ENCODE assay signal across 8 cellular contexts in genomic region chr6:44237813-44238433, GRCh38. TPM values are rescaled to one million over a fixed set of nuclear protein-coding genes. Genes with fewer than 3 reads are reported as not detected.
A peak's percentile ranks its signal among the peaks of the same experiment; 100 is the strongest.
DNase-seq lines count a peak whose midpoint lies in the region; ATAC-seq and TF ChIP-seq lines count a peak whose summit lies in the region.

No MANE protein-coding gene starts in this region.

- H3K36me3 ChIP-seq in PC-3 (ENCODE audit: low read depth, low read length) (peaks cover 5% of the 10 kb centered on the region; the same call in 1 of the 2 replicates), fibroblast of lung (ENCODE audit: control insufficient read depth, insufficient read depth, low read length) (peaks cover 1% of the 10 kb centered on the region)
- H3K36me3 ChIP-seq in naive thymus-derived CD4-positive, alpha-beta T cell (ENCODE audit: control insufficient read depth in 2 of 3, insufficient read depth in 3 of 3, low read length in 3 of 3), result no peaks in the 10 kb centered on the region

- intact Hi-C loops in CD14-positive monocyte (cut with micrococcal nuclease), result loop anchor here (2.0 to 5.0 kb wide), 2 partner anchors 17 to 66 kb away; no protein-coding TSS in a partner anchor
- intact Hi-C loops in PC-3 (cut with micrococcal nuclease), result loop anchor here (1.0 to 5.0 kb wide), 3 partner anchors 17 to 141 kb away; no protein-coding TSS in a partner anchor
- intact Hi-C loops in activated T-helper 1 cell treated with anti-CD3 and anti-CD28 coated beads, Interleukin-12 subunit alpha, Interleukin-12 subunit beta, Interleukin-2, Interleukin-4 antibody, amounts not matched to agents 30 ng/mL and 10 ng/mL and 1 ng/mL, durations not matched to agents 14 hours and 24 hours and 36 hours (cut with micrococcal nuclease), result loop anchor here (1.0 to 2.0 kb wide), 5 partner anchors 8 to 111 kb away; partner anchors contain the start of genes MRPL14, NFKBIE, SLC29A1 and TMEM63B
- intact Hi-C loops in naive thymus-derived CD4-positive, alpha-beta T cell (cut with micrococcal nuclease), result loop anchor here (1.0 to 2.0 kb wide), 6 partner anchors 8 to 142 kb away; partner anchors contain the start of genes NFKBIE (in 1 of the 2) and SLC35B2 (in 1 of the 2)

- peak; percentile 63 for ATAC-seq in GM19328 (IDR thresholded peaks at IDR 0.05; ENCODE audit: unreplicated experiment)
- peak; percentile 85 for ATAC-seq in HG03460 (IDR thresholded peaks at IDR 0.05; ENCODE audit: unreplicated experiment)
- peak; percentile 63 for ATAC-seq in PC-3
- ATAC-seq in naive thymus-derived CD4-positive, alpha-beta T cell, result peak; percentile 94

- H3K9me3 Mint-ChIP-seq in CD14-positive monocyte, result no peaks in the 10 kb centered on the region
- H3K9me3 Mint-ChIP-seq in activated T-helper 1 cell treated with anti-CD3 and anti-CD28 coated beads, Interleukin-12 subunit alpha, Interleukin-12 subunit beta, Interleukin-2, Interleukin-4 antibody, amounts not matched to agents 30 ng/mL and 10 ng/mL and 1 ng/mL, durations not matched to agents 14 hours and 24 hours and 36 hours, result no peaks in the 10 kb centered on the region
- H3K9me3 Mint-ChIP-seq in naive thymus-derived CD4-positive, alpha-beta T cell, result no peaks in the 10 kb centered on the region

- H3K4me2 ChIP-seq in PC-3 (ENCODE audit: low read length) (peak overlapping the region; percentile 97), fibroblast of lung (ENCODE audit: extremely low read depth, insufficient read depth, low read length) (peak overlapping the region; percentile 87)

- peaks cover 1 to 7% of the 10 kb centered on the region in 2 donors for H3K36me3 Mint-ChIP-seq in CD14-positive monocyte
- H3K36me3 Mint-ChIP-seq in activated T-helper 1 cell treated with anti-CD3 and anti-CD28 coated beads, Interleukin-12 subunit alpha, Interleukin-12 subunit beta, Interleukin-2, Interleukin-4 antibody, amounts not matched to agents 30 ng/mL and 10 ng/mL and 1 ng/mL, durations not matched to agents 14 hours and 24 hours and 36 hours (ENCODE audit: low read depth), result peaks cover 8% of the 10 kb centered on the region
- no peaks in the 10 kb centered on the region for H3K36me3 Mint-ChIP-seq in naive thymus-derived CD4-positive, alpha-beta T cell

- peak overlapping the region; percentile 83 to 90 for H3K4me3 Mint-ChIP-seq in CD14-positive monocyte
- peak overlapping the region; percentile 82 for H3K4me3 Mint-ChIP-seq in activated T-helper 1 cell treated with anti-CD3 and anti-CD28 coated beads, Interleukin-12 subunit alpha, Interleukin-12 subunit beta, Interleukin-2, Interleukin-4 antibody, amounts not matched to agents 30 ng/mL and 10 ng/mL and 1 ng/mL, durations not matched to agents 14 hours and 24 hours and 36 hours
- H3K4me3 Mint-ChIP-seq in naive thymus-derived CD4-positive, alpha-beta T cell, result peak overlapping the region; percentile 82 to 92 (median 90)

- peaks cover 2 to 3% (median 3%) of the 10 kb centered on the region in 3 donors for H3K27me3 Mint-ChIP-seq in CD14-positive monocyte (ENCODE audit: low read depth in 3 of 3)
- no peaks in the 10 kb centered on the region for H3K27me3 Mint-ChIP-seq in activated T-helper 1 cell treated with anti-CD3 and anti-CD28 coated beads, Interleukin-12 subunit alpha, Interleukin-12 subunit beta, Interleukin-2, Interleukin-4 antibody, amounts not matched to agents 30 ng/mL and 10 ng/mL and 1 ng/mL, durations not matched to agents 14 hours and 24 hours and 36 hours (ENCODE audit: insufficient read depth)
- no peaks in the 10 kb centered on the region for H3K27me3 Mint-ChIP-seq in naive thymus-derived CD4-positive, alpha-beta T cell

- H3K27me3 ChIP-seq in PC-3 (ENCODE audit: low read length), result no peaks in the 10 kb centered on the region
- no peaks in the 10 kb centered on the region for H3K27me3 ChIP-seq in fibroblast of lung (ENCODE audit: control insufficient read depth, insufficient read depth, low read length)
- no peaks in the 10 kb centered on the region for H3K27me3 ChIP-seq in naive thymus-derived CD4-positive, alpha-beta T cell (ENCODE audit: control insufficient read depth in 2 of 2, insufficient read depth in 2 of 2, low read length in 2 of 2)

- peak overlapping the region; percentile 66 for H3K9ac ChIP-seq in PC-3 (ENCODE audit: low read length)
- peak overlapping the region; percentile 83 for H3K9ac ChIP-seq in fibroblast of lung (ENCODE audit: insufficient read depth, low read length)

- H3K79me2 ChIP-seq in PC-3 (ENCODE audit: low read length) (no peaks in the 10 kb centered on the region), fibroblast of lung (ENCODE audit: control insufficient read depth, insufficient read depth, low read length) (no peaks in the 10 kb centered on the region)

- H3K4me1 ChIP-seq in PC-3 (ENCODE audit: insufficient read depth, low read length), result peaks cover 39% of the 10 kb centered on the region
- H3K4me1 ChIP-seq in fibroblast of lung (ENCODE audit: control insufficient read depth, extremely low read depth, insufficient read depth, low read length), result peaks cover 18% of the 10 kb centered on the region
- H3K4me1 ChIP-seq in naive thymus-derived CD4-positive, alpha-beta T cell (ENCODE audit: control insufficient read depth in 2 of 2, insufficient read depth in 2 of 2, low read length in 2 of 2), result peaks cover 5 to 7% of the 10 kb centered on the region in 2 donors

- peak overlapping the region; percentile 81 for H2AFZ ChIP-seq in PC-3 (ENCODE audit: low read length)
- H2AFZ ChIP-seq in fibroblast of lung (ENCODE audit: low read length), result peak overlapping the region; percentile 78

- CTCF ChIA-PET in PC-3 (lab: Charles Lee), result interaction anchor here (0.7 to 0.9 kb wide), 5 partner anchors 15 to 141 kb away, joined by 3 read pairs; partner anchors contain the start of gene SLC29A1
- CTCF ChIA-PET in naive thymus-derived CD4-positive, alpha-beta T cell (lab: Charles Lee), result interaction anchor here (0.6 to 2.3 kb wide), 8 partner anchors 9 to 93 kb away, joined by 3 to 15 read pairs (median 4); partner anchors contain the start of genes HSP90AB1 and SLC29A1

- peak overlapping the region; percentile 75 for H3K4me3 ChIP-seq in PC-3 (ENCODE audit: low read length)
- H3K4me3 ChIP-seq in fibroblast of lung (replicated peaks in 1 of 4; ENCODE audit: control extremely low read depth in 1 of 4, insufficient read depth in 1 of 4, low read depth in 3 of 4, low read length in 4 of 4), result peak overlapping the region; percentile 52 to 73 (median 57)
- peak overlapping the region; percentile 93 for H3K4me3 ChIP-seq in naive thymus-derived CD4-positive, alpha-beta T cell (ENCODE audit: low read length)

- no TSS peak for BruUV-seq in PC-3 (replicated peaks; lab: Mats Ljungman, UMichigan)

- H3K9me2 ChIP-seq in PC-3 (replicated peaks; ENCODE audit: low read length), result no peaks in the 10 kb centered on the region

- H3K9me3 ChIP-seq in PC-3 (ENCODE audit: low read length) (no peaks in the 10 kb centered on the region), fibroblast of lung (ENCODE audit: control insufficient read depth, insufficient read depth, low read depth, low read length) (no peaks in the 10 kb centered on the region)
- H3K9me3 ChIP-seq in naive thymus-derived CD4-positive, alpha-beta T cell (ENCODE audit: control insufficient read depth in 2 of 3, low read length in 3 of 3), result no peaks in the 10 kb centered on the region

- H3F3A ChIP-seq in PC-3 (ENCODE audit: low read length, unreplicated experiment), result peaks cover 3% of the 10 kb centered on the region

- POLR2A ChIA-PET in PC-3 (lab: Charles Lee; ENCODE audit: unreplicated experiment), result interaction anchor here (0.6 to 0.9 kb wide), 2 partner anchors 9 to 52 kb away, joined by 3 read pairs; partner anchors contain the start of gene HSP90AB1
- POLR2A ChIA-PET in naive thymus-derived CD4-positive, alpha-beta T cell (lab: Charles Lee), result interaction anchor here (1.1 to 5.4 kb wide), 5 partner anchors 8 to 27 kb away, joined by 4 to 42 read pairs (median 6); partner anchors contain the start of gene HSP90AB1

- DNase-seq in CD14-positive monocyte (ENCODE audit: low spot score) (peak; percentile 89), PC-3 (peak; percentile 77), fibroblast of lung (ENCODE audit: low read depth in 2 of 2) (peak; percentile 58 to 62)
- DNase-seq in activated T-helper 1 cell treated with anti-CD3 and anti-CD28 coated beads, Interleukin-12 subunit alpha, Interleukin-12 subunit beta, Interleukin-2, Interleukin-4 antibody, amounts not matched to agents 30 ng/mL and 10 ng/mL and 1 ng/mL, durations not matched to agents 14 hours and 24 hours and 36 hours (ENCODE audit: low spot score), result peak; percentile 79
- peak; percentile 62 to 87 (median 80) for DNase-seq in naive thymus-derived CD4-positive, alpha-beta T cell
- peak; percentile 75 for DNase-seq in stimulated activated naive CD4-positive, alpha-beta T cell treated with Interleukin-2 at 50 U/mL for 16 hours (lab: John Stamatoyannopoulos, UW)

- peak overlapping the region; percentile 90 to 99 (median 97) for H3K27ac Mint-ChIP-seq in CD14-positive monocyte
- peak overlapping the region; percentile 86 for H3K27ac Mint-ChIP-seq in activated T-helper 1 cell treated with anti-CD3 and anti-CD28 coated beads, Interleukin-12 subunit alpha, Interleukin-12 subunit beta, Interleukin-2, Interleukin-4 antibody, amounts not matched to agents 30 ng/mL and 10 ng/mL and 1 ng/mL, durations not matched to agents 14 hours and 24 hours and 36 hours
- H3K27ac Mint-ChIP-seq in naive thymus-derived CD4-positive, alpha-beta T cell, result peak overlapping the region; percentile 38 to 98 (median 89)

- H3K27ac ChIP-seq in PC-3 (ENCODE audit: low read length) (peak overlapping the region; percentile 73), fibroblast of lung (ENCODE audit: insufficient read depth, low read length) (peak overlapping the region; percentile 83)
- peak overlapping the region; percentile 83 for H3K27ac ChIP-seq in naive thymus-derived CD4-positive, alpha-beta T cell (ENCODE audit: low read depth, low read length)

- H4K20me1 ChIP-seq in PC-3 (ENCODE audit: low read length) (no peaks in the 10 kb centered on the region), fibroblast of lung (ENCODE audit: control insufficient read depth, extremely low read depth, insufficient read depth, low read length) (no peaks in the 10 kb centered on the region)

- H3K4me1 Mint-ChIP-seq in CD14-positive monocyte, result peaks cover 38% of the 10 kb centered on the region
- H3K4me1 Mint-ChIP-seq in activated T-helper 1 cell treated with anti-CD3 and anti-CD28 coated beads, Interleukin-12 subunit alpha, Interleukin-12 subunit beta, Interleukin-2, Interleukin-4 antibody, amounts not matched to agents 30 ng/mL and 10 ng/mL and 1 ng/mL, durations not matched to agents 14 hours and 24 hours and 36 hours (ENCODE audit: low read depth), result peaks cover 13% of the 10 kb centered on the region
- peaks cover 0 to 28% (median 11%) of the 10 kb centered on the region in 7 donors for H3K4me1 Mint-ChIP-seq in naive thymus-derived CD4-positive, alpha-beta T cell

- TF ChIP-seq CTCF in CD14-positive monocyte (IDR thresholded peaks at IDR 0.05), result peak; percentile 99
- peak; percentile 97 for TF ChIP-seq CTCF in PC-3 (conservative IDR thresholded peaks at IDR 0.05; ENCODE audit: low read depth, low read length)
- peak; percentile 76 to 82 for TF ChIP-seq CTCF in fibroblast of lung (conservative IDR thresholded peaks at IDR 0.05 in 1 of 2, IDR thresholded peaks at IDR 0.05 in 1 of 2; ENCODE audit: low read depth in 1 of 2, low read length in 2 of 2)

RNA-seq across cellular contexts. Expression of gene HSP90AB1, which starts 9.0 kb away (rescaled TPM):
- polyA plus RNA-seq in CD14-positive monocyte, result 100 to 1,000 TPM; 119 to 145 TPM
- total RNA-seq in PC-3 (2014; rRNA removed), result 1,280 and 1,322 TPM in 2 replicates
- total RNA-seq in activated T-helper 1 cell treated with anti-CD3 and anti-CD28 coated beads, Interleukin-12 subunit alpha, Interleukin-12 subunit beta, Interleukin-2, Interleukin-4 antibody, amounts not matched to agents 30 ng/mL and 10 ng/mL and 1 ng/mL, durations not matched to agents 14 hours and 24 hours and 36 hours, result 2,065 and 2,095 TPM in 2 replicates
- 449 and 452 TPM in 2 replicates for total RNA-seq in fibroblast of lung
- 775 and 1,146 TPM in 2 replicates for polyA plus RNA-seq in fibroblast of lung
- polyA plus RNA-seq in fibroblast of lung (2012), result 584 and 848 TPM in 2 replicates
- polyA minus RNA-seq in fibroblast of lung (ENCODE audit: low replicate concordance), result 305 and 449 TPM in 2 replicates
- total RNA-seq in naive thymus-derived CD4-positive, alpha-beta T cell, result 100 to 1,000 TPM; 345 to 750 (median 366) TPM
- polyA plus RNA-seq in naive thymus-derived CD4-positive, alpha-beta T cell, result 100 to 1,000 TPM; 422 to 558 TPM

RNA-seq across cellular contexts. Expression of gene SLC29A1, which starts 14.5 kb away (rescaled TPM):
- polyA plus RNA-seq in CD14-positive monocyte, result 10 to 100 TPM; 14.3 to 15.0 TPM
- 54.7 and 60.4 TPM in 2 replicates for total RNA-seq in PC-3 (2014; rRNA removed)
- 121 and 122 TPM in 2 replicates for total RNA-seq in activated T-helper 1 cell treated with anti-CD3 and anti-CD28 coated beads, Interleukin-12 subunit alpha, Interleukin-12 subunit beta, Interleukin-2, Interleukin-4 antibody, amounts not matched to agents 30 ng/mL and 10 ng/mL and 1 ng/mL, durations not matched to agents 14 hours and 24 hours and 36 hours
- total RNA-seq in fibroblast of lung, result 7.7 and 13.4 TPM in 2 replicates
- polyA plus RNA-seq in fibroblast of lung, result 21.9 and 43.6 TPM in 2 replicates
- 16.4 and 32.8 TPM in 2 replicates for polyA plus RNA-seq in fibroblast of lung (2012)
- 48.1 and 108 TPM in 2 replicates for polyA minus RNA-seq in fibroblast of lung (ENCODE audit: low replicate concordance)
- total RNA-seq in naive thymus-derived CD4-positive, alpha-beta T cell, result 10 to 100 TPM in 1 of 5 experiments, 1 to 10 TPM in 2, under 1 TPM in 2; 0.84 to 41.1 (median 1.8) TPM
- polyA plus RNA-seq in naive thymus-derived CD4-positive, alpha-beta T cell, result 1 to 10 TPM in 1 of 2 donors, under 1 TPM in 1; 0.95 to 2.0 TPM

RNA-seq across cellular contexts. Expression of gene SLC35B2, which starts 19.4 kb away (rescaled TPM):
- polyA plus RNA-seq in CD14-positive monocyte, result 10 to 100 TPM; 17.4 to 30.6 TPM
- 90.6 and 109 TPM in 2 replicates for total RNA-seq in PC-3 (2014; rRNA removed)
- total RNA-seq in activated T-helper 1 cell treated with anti-CD3 and anti-CD28 coated beads, Interleukin-12 subunit alpha, Interleukin-12 subunit beta, Interleukin-2, Interleukin-4 antibody, amounts not matched to agents 30 ng/mL and 10 ng/mL and 1 ng/mL, durations not matched to agents 14 hours and 24 hours and 36 hours, result 29.2 and 30.1 TPM in 2 replicates
- total RNA-seq in fibroblast of lung, result 57.0 and 88.4 TPM in 2 replicates
- polyA plus RNA-seq in fibroblast of lung, result 89.4 and 94.1 TPM in 2 replicates
- polyA plus RNA-seq in fibroblast of lung (2012), result 66.0 and 83.4 TPM in 2 replicates
- polyA minus RNA-seq in fibroblast of lung (ENCODE audit: low replicate concordance), result 109 and 171 TPM in 2 replicates
- 10 to 100 TPM in 4 of 5 experiments, 1 to 10 TPM in 1; 10.0 to 32.1 (median 17.6) TPM for total RNA-seq in naive thymus-derived CD4-positive, alpha-beta T cell
- 10 to 100 TPM; 24.5 to 41.7 TPM for polyA plus RNA-seq in naive thymus-derived CD4-positive, alpha-beta T cell

RNA-seq across cellular contexts. Expression of gene MYMX, which starts 21.2 kb away (rescaled TPM):
- polyA plus RNA-seq in CD14-positive monocyte (not detected), fibroblast of lung (not detected in 2 replicates)
- total RNA-seq in PC-3 (2014; rRNA removed) (not detected in 2 replicates), fibroblast of lung (not detected in 2 replicates)
- not detected in 2 replicates for total RNA-seq in activated T-helper 1 cell treated with anti-CD3 and anti-CD28 coated beads, Interleukin-12 subunit alpha, Interleukin-12 subunit beta, Interleukin-2, Interleukin-4 antibody, amounts not matched to agents 30 ng/mL and 10 ng/mL and 1 ng/mL, durations not matched to agents 14 hours and 24 hours and 36 hours
- not detected in 2 replicates for polyA plus RNA-seq in fibroblast of lung (2012)
- not detected in 2 replicates for polyA minus RNA-seq in fibroblast of lung (ENCODE audit: low replicate concordance)
- total RNA-seq in naive thymus-derived CD4-positive, alpha-beta T cell, result not detected
- not detected for polyA plus RNA-seq in naive thymus-derived CD4-positive, alpha-beta T cell

RNA-seq across cellular contexts. Expression of gene NFKBIE, which starts 27.4 kb away (rescaled TPM):
- polyA plus RNA-seq in CD14-positive monocyte, result 10 to 100 TPM; 19.9 to 23.2 TPM
- 7.4 and 28.7 TPM in 2 replicates for total RNA-seq in PC-3 (2014; rRNA removed)
- 23.2 and 29.0 TPM in 2 replicates for total RNA-seq in activated T-helper 1 cell treated with anti-CD3 and anti-CD28 coated beads, Interleukin-12 subunit alpha, Interleukin-12 subunit beta, Interleukin-2, Interleukin-4 antibody, amounts not matched to agents 30 ng/mL and 10 ng/mL and 1 ng/mL, durations not matched to agents 14 hours and 24 hours and 36 hours
- total RNA-seq in fibroblast of lung, result 5.4 and 6.4 TPM in 2 replicates
- 1.6 and 3.7 TPM in 2 replicates for polyA plus RNA-seq in fibroblast of lung
- 3.8 and 5.9 TPM in 2 replicates for polyA plus RNA-seq in fibroblast of lung (2012)
- 0.71 and 7.1 TPM in 2 replicates for polyA minus RNA-seq in fibroblast of lung (ENCODE audit: low replicate concordance)
- total RNA-seq in naive thymus-derived CD4-positive, alpha-beta T cell, result 10 to 100 TPM in 4 of 5 experiments, 1 to 10 TPM in 1; 8.3 to 53.4 (median 29.4) TPM
- 1 to 10 TPM; 2.3 to 4.9 TPM for polyA plus RNA-seq in naive thymus-derived CD4-positive, alpha-beta T cell

Comparison
In these comparisons a context has a peak if more than half of its experiments do, and no peak if none do; other contexts are left out.
1. Peak in every context shown above with its lines: DNase-seq, ATAC-seq, H3K4me3 ChIP-seq and H3K27ac ChIP-seq.